ENCODE assay signal across 8 cellular contexts in genomic region chr15:63190993-63191392, GRCh38. TPM values are rescaled to one million over a fixed set of nuclear protein-coding genes. Genes with fewer than 3 reads are reported as not detected.
A peak's percentile ranks its signal among the peaks of the same experiment; 100 is the strongest.
DNase-seq lines count a peak whose midpoint lies in the region; ATAC-seq and TF ChIP-seq lines count a peak whose summit lies in the region.

No MANE protein-coding gene starts in this region.

- no peaks in the 10 kb centered on the region for H3K9me3 Mint-ChIP-seq in activated naive CD4-positive, alpha-beta T cell treated with anti-CD3 and anti-CD28 coated beads for 36 hours
- H3K9me3 Mint-ChIP-seq in activated naive CD8-positive, alpha-beta T cell treated with anti-CD3 and anti-CD28 coated beads for 36 hours: no peaks in the 10 kb centered on the region

- H3K27me3 Mint-ChIP-seq in activated naive CD4-positive, alpha-beta T cell treated with anti-CD3 and anti-CD28 coated beads for 36 hours (ENCODE audit: low read depth): no peaks in the 10 kb centered on the region
- H3K27me3 Mint-ChIP-seq in activated naive CD8-positive, alpha-beta T cell treated with anti-CD3 and anti-CD28 coated beads for 36 hours: no peaks in the 10 kb centered on the region

- no peak for TF ChIP-seq POLR2A in tibial nerve (IDR thresholded peaks at IDR 0.05)

- no peaks in the 10 kb centered on the region for H3K9me3 ChIP-seq in tibial nerve

- WGBS in tibial nerve, 2 donors: 56 to 69% methylated on average over 2 of the region's 2 CpGs

- ATAC-seq in GM18519 (IDR thresholded peaks at IDR 0.05; ENCODE audit: low FRiP score, unreplicated experiment): no peak

- H3K4me1 ChIP-seq in tibial nerve: peaks cover 0 to 62% (median 44%) of the 10 kb centered on the region in 4 donors

- no peak for DNase-seq in activated naive CD4-positive, alpha-beta T cell treated with anti-CD3 and anti-CD28 coated beads for 36 hours
- no peak for DNase-seq in activated naive CD4-positive, alpha-beta T cell treated with anti-CD3 and anti-CD28 coated beads, Interleukin-2, amount 50 U/mL, for 16 hours
- DNase-seq in activated naive CD8-positive, alpha-beta T cell treated with anti-CD3 and anti-CD28 coated beads for 36 hours: no peak
- DNase-seq in kidney glomerular epithelial cell (lab: John Stamatoyannopoulos, UW): peak; percentile 22
- DNase-seq in tibial nerve (ENCODE audit: low spot score in 2 of 2): no peak
- no peak for DNase-seq in amygdala (lab: John Stamatoyannopoulos, UW)
- no peak for DNase-seq in NOMO-1 treated with DMSO at 0.1 percent for 48 hours (lab: John Stamatoyannopoulos, UW; ENCODE audit: unreplicated experiment)

- CTCF ChIA-PET in activated naive CD4-positive, alpha-beta T cell treated with anti-CD3 and anti-CD28 coated beads for 36 hours (lab: Charles Lee): interaction anchor here (0.8 to 3.2 kb wide), 6 partner anchors 12 to 48 kb away, joined by 3 to 12 read pairs (median 6); partner anchors contain the start of gene RPS27L

- no peak for TF ChIP-seq CTCF in tibial nerve (IDR thresholded peaks at IDR 0.05)

- H3K4me1 Mint-ChIP-seq in activated naive CD4-positive, alpha-beta T cell treated with anti-CD3 and anti-CD28 coated beads for 36 hours (ENCODE audit: low read depth): peaks cover 58% of the 10 kb centered on the region
- H3K4me1 Mint-ChIP-seq in activated naive CD8-positive, alpha-beta T cell treated with anti-CD3 and anti-CD28 coated beads for 36 hours: peaks cover 59% of the 10 kb centered on the region

- TF ChIP-seq EP300 in tibial nerve (IDR thresholded peaks at IDR 0.05): no peak

- H3K27ac ChIP-seq in tibial nerve: peak overlapping the region in 3 of 4 donors; percentile 93 to 95 (median 93)

- peak overlapping the region; percentile 99 for H3K4me3 Mint-ChIP-seq in activated naive CD4-positive, alpha-beta T cell treated with anti-CD3 and anti-CD28 coated beads for 36 hours
- peak overlapping the region; percentile 99 for H3K4me3 Mint-ChIP-seq in activated naive CD8-positive, alpha-beta T cell treated with anti-CD3 and anti-CD28 coated beads for 36 hours

- H3K36me3 ChIP-seq in tibial nerve: no peaks in the 10 kb centered on the region

- H3K27ac Mint-ChIP-seq in activated naive CD4-positive, alpha-beta T cell treated with anti-CD3 and anti-CD28 coated beads for 36 hours: peak overlapping the region; percentile 99
- H3K27ac Mint-ChIP-seq in activated naive CD8-positive, alpha-beta T cell treated with anti-CD3 and anti-CD28 coated beads for 36 hours: peak overlapping the region; percentile 97

- intact Hi-C loops in activated naive CD4-positive, alpha-beta T cell treated with anti-CD3 and anti-CD28 coated beads for 36 hours (cut with micrococcal nuclease): loop anchor here (5.0 to 10.0 kb wide), 4 partner anchors 291 to 1126 kb away; partner anchors contain the start of genes C2CD4A and VPS13C

- peaks cover 13% of the 10 kb centered on the region for H3K36me3 Mint-ChIP-seq in activated naive CD4-positive, alpha-beta T cell treated with anti-CD3 and anti-CD28 coated beads for 36 hours (ENCODE audit: low read depth)
- H3K36me3 Mint-ChIP-seq in activated naive CD8-positive, alpha-beta T cell treated with anti-CD3 and anti-CD28 coated beads for 36 hours: peaks cover 47% of the 10 kb centered on the region

- peak overlapping the region in 3 of 4 donors; percentile 85 to 95 (median 94) for H3K4me3 ChIP-seq in tibial nerve

- H3K27me3 ChIP-seq in tibial nerve: no peaks in the 10 kb centered on the region

RNA-seq across cellular contexts. Expression of gene RAB8B, which starts 1.6 kb away (rescaled TPM):
- total RNA-seq in activated naive CD4-positive, alpha-beta T cell treated with anti-CD3 and anti-CD28 coated beads for 36 hours: 10 to 100 TPM; 91.5 to 93.1 TPM
- 100 to 1,000 TPM; 231 to 239 TPM for total RNA-seq in activated naive CD8-positive, alpha-beta T cell treated with anti-CD3 and anti-CD28 coated beads for 36 hours
- 10 to 100 TPM; 32.9 to 45.0 (median 42.5) TPM for total RNA-seq in tibial nerve

RNA-seq across cellular contexts. Expression of gene RPS27L, which starts 33.7 kb away (rescaled TPM):
- total RNA-seq in activated naive CD4-positive, alpha-beta T cell treated with anti-CD3 and anti-CD28 coated beads for 36 hours: 100 to 1,000 TPM; 220 to 222 TPM
- 100 to 1,000 TPM; 132 TPM for total RNA-seq in activated naive CD8-positive, alpha-beta T cell treated with anti-CD3 and anti-CD28 coated beads for 36 hours
- 10 to 100 TPM; 50.3 to 83.7 (median 71.7) TPM for total RNA-seq in tibial nerve
